Comparison of ENCODE assay signal across 30 cellular contexts in the genomic region with DNA sequence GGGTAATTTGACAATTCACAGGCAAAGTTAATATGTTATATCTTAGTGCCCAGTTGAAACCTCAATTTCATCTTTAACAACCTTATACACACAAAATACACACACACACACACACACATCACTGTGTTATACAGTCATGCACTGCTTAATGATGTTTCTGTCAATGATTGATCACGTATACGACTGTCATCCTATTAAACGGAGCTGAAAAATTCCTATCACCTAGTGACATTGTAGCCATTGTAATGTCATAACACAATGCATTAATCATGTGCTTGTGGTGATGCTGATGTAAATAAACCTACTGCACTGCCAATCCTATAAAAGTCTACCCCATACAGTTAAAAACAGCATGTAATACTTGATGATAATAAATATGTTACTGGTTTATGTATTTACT.
"Had no signal": no experiment of that assay in that cellular context is flagged by ENCODE, and none has a peak within 500 bp of the region (broad histone marks: within the 10 kb centered on the region; RNA-seq: fewer than 3 reads in every experiment).

No MANE protein-coding gene starts in this region.

- H3K79me2 ChIP-seq: parathyroid adenoma had no signal

- ATAC-seq: naive thymus-derived CD8-positive, alpha-beta T cell; natural killer cell treated with Interleukin-12 subunit alpha and Interleukin-12 subunit beta and Interleukin-15 and Interleukin-18, amount 100 ng/mL, for 72 hours; psoas muscle; right cardiac atrium; right lobe of liver; stimulated activated memory B cell treated with anti-CD40 and anti-IgM and Interleukin-4, amounts not matched to agents 10 μg/mL and 1 μg/mL and 100 μg/mL, for 72 hours; stimulated activated naive CD8-positive, alpha-beta T cell treated with anti-CD3 and anti-CD28 coated beads, Interleukin-15, amount 100 ng/mL, for 72 hours; stimulated activated naive CD8-positive, alpha-beta T cell treated with anti-CD3 and anti-CD28 coated beads, Interleukin-15, Interleukin-2, amounts not matched to agents 100 U/mL and 50 U/mL, for 24 hours; upper lobe of right lung had no signal

- H3K27me3 ChIP-seq: ovary, right lobe of liver, testis, vagina had no signal

- H3K9me3 ChIP-seq: psoas muscle, right lobe of liver, sigmoid colon, spleen, suprapubic skin, testis, transverse colon, upper lobe of right lung, vagina had no signal

- H3K36me3 ChIP-seq: neural progenitor cell, ovary, right lobe of liver, sigmoid colon, spleen, suprapubic skin, tibial artery, transverse colon, upper lobe of right lung, vagina had no signal

- H3K9ac ChIP-seq: neural progenitor cell, parathyroid adenoma had no signal

- H2AFZ ChIP-seq: neural progenitor cell, parathyroid adenoma had no signal

- H3K27ac ChIP-seq: neural progenitor cell, ovary, parathyroid adenoma, psoas muscle, right lobe of liver, sigmoid colon, spleen, suprapubic skin, testis, tibial artery, transverse colon, upper lobe of right lung, vagina had no signal

- H3K4me1 ChIP-seq: neural progenitor cell, parathyroid adenoma, psoas muscle, right lobe of liver, sigmoid colon, spleen, suprapubic skin, testis, tibial artery, transverse colon, upper lobe of right lung, vagina had no signal

- DNase-seq: naive thymus-derived CD8-positive, alpha-beta T cell; nephron progenitor cell; occipital lobe; ovary; posterior cingulate gyrus; psoas muscle; right cardiac atrium; right lobe of liver; sigmoid colon; spleen; stimulated activated CD4-positive, alpha-beta T cell treated with anti-CD3 and anti-CD28 coated beads, Interleukin-12 subunit alpha, Interleukin-12 subunit beta, amount 100 ng/mL, for 4 hours; stimulated activated CD4-positive, alpha-beta T cell treated with anti-CD3 and anti-CD28 coated beads, Interleukin-1b, Interleukin-23, amount 100 ng/mL, for 48 hours; stimulated activated CD4-positive, alpha-beta T cell treated with anti-CD3 and anti-CD28 coated beads, Interleukin-4, amount 100 ng/mL, for 1 hour; stimulated activated CD4-positive, alpha-beta T cell treated with anti-CD3 and anti-CD28 coated beads, Interleukin-4, amount 100 ng/mL, for 4 hours; stimulated activated CD8-positive, alpha-beta memory T cell treated with anti-CD3 and anti-CD28 coated beads, Interleukin-4, amount 100 ng/mL, for 48 hours; stimulated activated naive CD4-positive, alpha-beta T cell; stimulated activated naive CD8-positive, alpha-beta T cell treated with anti-CD3 and anti-CD28 coated beads, Interleukin-15, amount 100 ng/mL, for 72 hours; stimulated activated naive CD8-positive, alpha-beta T cell treated with anti-CD3 and anti-CD28 coated beads, Interleukin-15, Interleukin-2, amounts not matched to agents 100 U/mL and 50 U/mL, for 24 hours; substantia nigra; testis; tibial artery; transverse colon; upper lobe of right lung had no signal

- H3K4me3 ChIP-seq: neural progenitor cell, ovary, psoas muscle, right lobe of liver, sigmoid colon, smooth muscle cell, spleen, suprapubic skin, testis, tibial artery, transverse colon, upper lobe of right lung, vagina had no signal

- H3K4me2 ChIP-seq: neural progenitor cell, smooth muscle cell had no signal
